9 cellular contexts compared by ENCODE assay signal in the genomic region with DNA sequence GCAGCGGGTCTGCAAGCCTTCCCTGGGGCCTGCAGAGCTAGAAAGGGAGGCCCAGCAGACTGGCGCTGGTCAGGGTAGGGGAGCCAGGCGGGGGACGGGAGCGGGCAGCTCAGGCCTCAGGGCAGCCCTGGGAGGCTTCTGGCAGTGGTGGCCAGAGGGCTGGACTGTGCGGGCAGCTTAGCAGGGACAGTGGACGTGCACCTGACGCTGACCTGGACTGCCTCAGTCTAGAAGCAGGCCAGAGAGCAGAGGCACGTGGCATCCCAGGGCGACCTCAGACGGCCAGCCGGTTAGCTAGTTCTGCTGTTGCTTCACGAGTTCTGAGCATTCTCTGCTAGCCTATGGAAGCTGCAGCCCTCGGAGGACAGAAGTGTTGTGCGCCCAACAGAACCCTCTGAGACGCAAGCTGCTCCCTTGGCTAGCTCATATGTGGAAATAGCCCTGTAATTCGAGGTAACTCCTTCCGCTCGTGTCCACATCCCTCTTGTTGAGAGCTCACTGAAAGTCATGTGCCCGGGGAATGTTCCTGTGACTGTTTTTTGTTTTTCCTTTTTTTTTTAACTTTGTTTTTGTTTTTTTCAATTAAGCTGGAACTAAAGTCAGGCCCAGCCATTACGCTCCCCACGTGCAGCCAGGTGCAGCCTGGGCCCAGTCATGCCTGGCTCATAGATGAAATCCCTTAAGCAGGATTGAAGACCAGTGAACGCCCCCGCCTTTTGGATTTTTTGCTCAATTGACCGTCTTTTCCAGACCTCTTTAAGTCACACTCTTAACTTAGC. TPM values are rescaled to one million over a fixed set of nuclear protein-coding genes. Genes with fewer than 3 reads are reported as not detected.
DNase-seq lines count a peak whose midpoint lies in the region; ATAC-seq lines count a peak whose summit lies in the region.
"Had no signal": no experiment of that assay in that cellular context is flagged by ENCODE, and none has a peak within 500 bp of the region (broad histone marks: within the 10 kb centered on the region; RNA-seq: fewer than 3 reads in every experiment).

No MANE protein-coding gene starts in this region.

- POLR2A ChIA-PET in activated CD4-positive, alpha-beta T cell treated with anti-CD3 and anti-CD28 coated beads for 36 hours (lab: Charles Lee): interaction anchor here (0.6 kb wide), 1 partner anchor 199 kb away, joined by 5 read pairs; no protein-coding TSS in a partner anchor
- POLR2A ChIA-PET in activated CD8-positive, alpha-beta T cell treated with anti-CD3 and anti-CD28 coated beads, Interleukin-2, amount 10 ng/mL, durations not matched to agents 7 days and 5 days (lab: Charles Lee): interaction anchor here (0.6 to 1.4 kb wide), 5 partner anchors 13 to 159 kb away, joined by 3 to 10 read pairs (median 4); no protein-coding TSS in a partner anchor

- peaks cover 61% of the 10 kb centered on the region for H3K36me3 Mint-ChIP-seq in activated CD4-positive, alpha-beta T cell treated with anti-CD3 and anti-CD28 coated beads for 36 hours (ENCODE audit: low read depth)
- peaks cover 62% of the 10 kb centered on the region for H3K36me3 Mint-ChIP-seq in activated CD8-positive, alpha-beta T cell treated with anti-CD3 and anti-CD28 coated beads, Interleukin-2, amount 10 ng/mL, durations not matched to agents 7 days and 5 days (ENCODE audit: low read depth)

- H3K9ac ChIP-seq in iPS-20b (ENCODE audit: low read depth, low read length): peak overlapping the region; percentile 37; the same call in 1 of the 2 replicates

- no peaks in the 10 kb centered on the region for H3K27me3 Mint-ChIP-seq in activated CD4-positive, alpha-beta T cell treated with anti-CD3 and anti-CD28 coated beads for 36 hours
- no peaks in the 10 kb centered on the region for H3K27me3 Mint-ChIP-seq in activated CD8-positive, alpha-beta T cell treated with anti-CD3 and anti-CD28 coated beads, Interleukin-2, amount 10 ng/mL, durations not matched to agents 7 days and 5 days (ENCODE audit: low read depth)

- no peaks in the 10 kb centered on the region for H3K9me3 ChIP-seq in iPS-20b (ENCODE audit: insufficient read depth, low read depth, low read length)

- CTCF ChIA-PET in activated CD4-positive, alpha-beta T cell treated with anti-CD3 and anti-CD28 coated beads for 36 hours (lab: Charles Lee): interaction anchor here (0.6 to 3.2 kb wide), 2 partner anchors 29 to 208 kb away, joined by 3 to 21 read pairs; no protein-coding TSS in a partner anchor
- CTCF ChIA-PET in activated CD8-positive, alpha-beta T cell treated with anti-CD3 and anti-CD28 coated beads, Interleukin-2, amount 10 ng/mL, durations not matched to agents 7 days and 5 days (lab: Charles Lee): interaction anchor here (1.4 to 3.6 kb wide), 3 partner anchors 10 to 33 kb away, joined by 3 to 34 read pairs (median 6); no protein-coding TSS in a partner anchor

- H3K27ac ChIP-seq in iPS-20b (ENCODE audit: low read length): no peak overlapping the region
- peak overlapping the region; percentile 55 for H3K27ac ChIP-seq in substantia nigra (ENCODE audit: low read depth, low read length, poor library complexity, severe bottlenecking)

- H3K4me3 ChIP-seq in iPS-20b (ENCODE audit: low read length): no peak overlapping the region

- H3K9me3 Mint-ChIP-seq in activated CD4-positive, alpha-beta T cell treated with anti-CD3 and anti-CD28 coated beads for 36 hours (ENCODE audit: low read depth): no peaks in the 10 kb centered on the region
- H3K9me3 Mint-ChIP-seq in activated CD8-positive, alpha-beta T cell treated with anti-CD3 and anti-CD28 coated beads, Interleukin-2, amount 10 ng/mL, durations not matched to agents 7 days and 5 days (ENCODE audit: insufficient read depth): no peaks in the 10 kb centered on the region

- H3K4me1 Mint-ChIP-seq in activated CD4-positive, alpha-beta T cell treated with anti-CD3 and anti-CD28 coated beads for 36 hours: peaks cover 57% of the 10 kb centered on the region
- H3K4me1 Mint-ChIP-seq in activated CD8-positive, alpha-beta T cell treated with anti-CD3 and anti-CD28 coated beads, Interleukin-2, amount 10 ng/mL, durations not matched to agents 7 days and 5 days (ENCODE audit: low read depth): peaks cover 53% of the 10 kb centered on the region

- H3K4me3 Mint-ChIP-seq in activated CD4-positive, alpha-beta T cell treated with anti-CD3 and anti-CD28 coated beads for 36 hours: peak overlapping the region; percentile 83
- peak overlapping the region; percentile 34 for H3K4me3 Mint-ChIP-seq in activated CD8-positive, alpha-beta T cell treated with anti-CD3 and anti-CD28 coated beads, Interleukin-2, amount 10 ng/mL, durations not matched to agents 7 days and 5 days

- intact Hi-C loops in activated CD4-positive, alpha-beta T cell treated with anti-CD3 and anti-CD28 coated beads for 36 hours (cut with DNase I, micrococcal nuclease): loop anchor here in 1 of 2 experiments (2.0 kb wide), 1 partner anchor 319 kb away; the partner anchor contains the start of gene MBD3

- H3K27ac Mint-ChIP-seq in activated CD4-positive, alpha-beta T cell treated with anti-CD3 and anti-CD28 coated beads for 36 hours: peak overlapping the region; percentile 83
- H3K27ac Mint-ChIP-seq in activated CD8-positive, alpha-beta T cell treated with anti-CD3 and anti-CD28 coated beads, Interleukin-2, amount 10 ng/mL, durations not matched to agents 7 days and 5 days: peak overlapping the region; percentile 75

- no peak for DNase-seq in activated CD4-positive, alpha-beta T cell treated with anti-CD3 and anti-CD28 coated beads for 36 hours
- DNase-seq in activated CD4-positive, alpha-beta T cell treated with anti-CD3 and anti-CD28 coated beads, Interleukin-2, amount 50 U/mL, for 4 hours: no peak
- DNase-seq in activated CD8-positive, alpha-beta T cell treated with anti-CD3 and anti-CD28 coated beads, Interleukin-2, amount 10 ng/mL, durations not matched to agents 7 days and 5 days: no peak
- peak in 1 of 49 donors; percentile 10 for DNase-seq in substantia nigra (lab: John Stamatoyannopoulos, UW)
- DNase-seq in NCI-H187 (lab: John Stamatoyannopoulos, UW): no peak

- H3K4me1 ChIP-seq in iPS-20b (ENCODE audit: insufficient read depth, low read length): peaks cover 9% of the 10 kb centered on the region

- no peak for ATAC-seq in activated CD4-positive, alpha-beta T cell treated with anti-CD3 and anti-CD28 coated beads for 36 hours
- ATAC-seq in activated CD8-positive, alpha-beta T cell treated with anti-CD3 and anti-CD28 coated beads, Interleukin-2, amount 10 ng/mL, durations not matched to agents 7 days and 5 days: no peak
- ATAC-seq in GM18868 (IDR thresholded peaks at IDR 0.05; ENCODE audit: unreplicated experiment) (no peak), HG03565 (IDR thresholded peaks at IDR 0.05; ENCODE audit: unreplicated experiment) (no peak)

- H3K36me3 ChIP-seq in iPS-20b (ENCODE audit: insufficient read depth, low read depth, low read length): peaks cover 49% of the 10 kb centered on the region

- peaks cover 2% of the 10 kb centered on the region; the same call in 1 of the 2 replicates for H3K27me3 ChIP-seq in iPS-20b (ENCODE audit: insufficient read depth, low read length)

RNA-seq across cellular contexts. Expression of gene FAM174C, which starts 1.9 kb away (rescaled TPM):
- total RNA-seq in activated CD4-positive, alpha-beta T cell treated with anti-CD3 and anti-CD28 coated beads for 36 hours: 10 to 100 TPM; 75.3 to 88.3 TPM
- total RNA-seq in activated CD8-positive, alpha-beta T cell treated with anti-CD3 and anti-CD28 coated beads, Interleukin-2, amount 10 ng/mL, durations not matched to agents 7 days and 5 days: 10 to 100 TPM; 57.1 TPM

RNA-seq across cellular contexts. Expression of gene CIRBP, which starts 4.3 kb away (rescaled TPM):
- total RNA-seq in activated CD4-positive, alpha-beta T cell treated with anti-CD3 and anti-CD28 coated beads for 36 hours: 100 to 1,000 TPM; 123 to 188 TPM
- 100 to 1,000 TPM; 172 to 195 TPM for total RNA-seq in activated CD8-positive, alpha-beta T cell treated with anti-CD3 and anti-CD28 coated beads, Interleukin-2, amount 10 ng/mL, durations not matched to agents 7 days and 5 days

RNA-seq across cellular contexts. Expression of gene EFNA2, which starts 12.2 kb away (rescaled TPM):
- total RNA-seq in activated CD4-positive, alpha-beta T cell treated with anti-CD3 and anti-CD28 coated beads for 36 hours: not detected
- total RNA-seq in activated CD8-positive, alpha-beta T cell treated with anti-CD3 and anti-CD28 coated beads, Interleukin-2, amount 10 ng/mL, durations not matched to agents 7 days and 5 days: not detected
- total RNA-seq: lung microvascular endothelial cell had no signal

RNA-seq across cellular contexts. Expression of gene MIDN, which starts 25.1 kb away (rescaled TPM):
- 10 to 100 TPM; 46.5 to 47.9 TPM for total RNA-seq in activated CD4-positive, alpha-beta T cell treated with anti-CD3 and anti-CD28 coated beads for 36 hours
- 10 to 100 TPM; 88.4 to 94.3 TPM for total RNA-seq in activated CD8-positive, alpha-beta T cell treated with anti-CD3 and anti-CD28 coated beads, Interleukin-2, amount 10 ng/mL, durations not matched to agents 7 days and 5 days

RNA-seq across cellular contexts. Expression of gene ATP5F1D, which starts 31.9 kb away (rescaled TPM):
- total RNA-seq in activated CD4-positive, alpha-beta T cell treated with anti-CD3 and anti-CD28 coated beads for 36 hours: 100 to 1,000 TPM; 161 to 180 TPM
- total RNA-seq in activated CD8-positive, alpha-beta T cell treated with anti-CD3 and anti-CD28 coated beads, Interleukin-2, amount 10 ng/mL, durations not matched to agents 7 days and 5 days: 100 to 1,000 TPM; 209 to 222 TPM
